ENCODE assay signal across 8 cellular contexts in the genomic region with DNA sequence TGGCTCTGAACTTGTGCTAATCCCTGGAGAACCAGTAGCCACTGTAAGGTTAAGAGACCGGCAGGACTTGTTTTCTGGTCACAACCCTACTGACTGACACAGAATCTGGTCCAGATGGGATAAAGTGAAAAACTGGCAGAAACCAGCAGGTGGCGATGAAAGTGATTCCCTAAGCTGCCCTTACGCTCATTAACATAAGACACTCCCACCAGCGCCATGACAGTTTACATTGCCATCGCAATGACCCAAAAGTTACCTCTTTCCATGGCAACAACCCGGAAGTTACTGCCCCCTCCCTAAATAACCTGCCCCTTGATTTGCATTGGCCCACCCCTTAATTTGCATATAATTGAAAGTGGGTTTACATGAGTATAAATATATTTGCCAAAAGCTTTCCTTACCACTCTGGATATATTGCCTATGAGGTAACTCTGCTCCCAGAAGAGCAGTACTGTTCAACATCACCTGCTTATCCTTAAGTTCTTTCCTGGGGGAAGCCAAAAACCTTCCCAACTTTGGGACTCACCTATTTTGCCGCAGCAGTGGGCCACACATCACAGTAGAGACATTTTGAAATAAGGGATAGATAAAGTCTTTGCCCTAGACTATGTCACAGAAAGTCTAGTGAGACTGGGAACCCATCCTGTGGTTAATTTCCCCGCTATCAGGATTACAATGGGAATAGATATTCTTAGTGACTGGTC. TPM values are rescaled to one million over a fixed set of nuclear protein-coding genes. Genes with fewer than 3 reads are reported as not detected.
DNase-seq lines count a peak whose midpoint lies in the region; ATAC-seq and TF ChIP-seq lines count a peak whose summit lies in the region.

No MANE protein-coding gene starts in this region.

- H3K4me3 ChIP-seq in upper lobe of right lung (no peak overlapping the region), coronary artery (no peak overlapping the region)

- peaks cover 3% of the 10 kb centered on the region for H3K4me1 ChIP-seq in upper lobe of right lung

- DNase-seq in NOMO-1 (lab: John Stamatoyannopoulos, UW; ENCODE audit: unreplicated experiment in 2 of 2) (peak; percentile 36 to 51), NOMO-1 treated with dmso at 0.1 percent for 144 hours (lab: John Stamatoyannopoulos, UW; ENCODE audit: unreplicated experiment) (no peak), KBM-7 (peak; percentile 65), left ventricle myocardium superior (no peak), upper lobe of right lung (no peak), coronary artery (ENCODE audit: low spot score) (no peak)

- intact Hi-C loops in left ventricle myocardium superior (cut with micrococcal nuclease) (no loop called here), upper lobe of right lung (cut with DNase I) (no loop called here)

- H3K36me3 ChIP-seq in upper lobe of right lung = no peaks in the 10 kb centered on the region

- H3K9me3 ChIP-seq in upper lobe of right lung = no peaks in the 10 kb centered on the region

- peak; percentile 27; the same call in 1 of the 2 replicates for TF ChIP-seq CTCF in VCaP (conservative IDR thresholded peaks at IDR 0.05)
- TF ChIP-seq CTCF in upper lobe of right lung (IDR thresholded peaks at IDR 0.05) = peak; percentile 32
- no peak for TF ChIP-seq CTCF in coronary artery (IDR thresholded peaks at IDR 0.05)

- H3K27ac ChIP-seq in VCaP = no peak overlapping the region
- H3K27ac ChIP-seq in upper lobe of right lung = no peak overlapping the region
- no peak overlapping the region for H3K27ac ChIP-seq in coronary artery

- no peaks in the 10 kb centered on the region for H3K27me3 ChIP-seq in upper lobe of right lung

- ATAC-seq in left ventricle myocardium superior = peak; percentile 9
- ATAC-seq in upper lobe of right lung = peak; percentile 78
- no peak for ATAC-seq in HG03045 (IDR thresholded peaks at IDR 0.05; ENCODE audit: unreplicated experiment)

- in situ Hi-C loops in KBM-7 (cut with MboI; ENCODE audit: low pct_unique_long_range_greater_than_20kb, low sequenced_read_pairs) = no loop called here

RNA-seq across cellular contexts. Expression of gene AFF3, which starts 35.8 kb away (rescaled TPM):
- total RNA-seq in left ventricle myocardium superior (10.0 TPM), upper lobe of right lung (44.6 TPM)

Comparison
In these comparisons a context has a peak if more than half of its experiments do, and no peak if none do; other contexts are left out.
1. DNase-seq: peak in NOMO-1 (2 of 2) and KBM-7 (single experiment); none in NOMO-1 treated with dmso at 0.1 percent for 144 hours (single experiment), left ventricle myocardium superior (single experiment), upper lobe of right lung (single experiment) and coronary artery (single experiment).